In the genomic region with DNA sequence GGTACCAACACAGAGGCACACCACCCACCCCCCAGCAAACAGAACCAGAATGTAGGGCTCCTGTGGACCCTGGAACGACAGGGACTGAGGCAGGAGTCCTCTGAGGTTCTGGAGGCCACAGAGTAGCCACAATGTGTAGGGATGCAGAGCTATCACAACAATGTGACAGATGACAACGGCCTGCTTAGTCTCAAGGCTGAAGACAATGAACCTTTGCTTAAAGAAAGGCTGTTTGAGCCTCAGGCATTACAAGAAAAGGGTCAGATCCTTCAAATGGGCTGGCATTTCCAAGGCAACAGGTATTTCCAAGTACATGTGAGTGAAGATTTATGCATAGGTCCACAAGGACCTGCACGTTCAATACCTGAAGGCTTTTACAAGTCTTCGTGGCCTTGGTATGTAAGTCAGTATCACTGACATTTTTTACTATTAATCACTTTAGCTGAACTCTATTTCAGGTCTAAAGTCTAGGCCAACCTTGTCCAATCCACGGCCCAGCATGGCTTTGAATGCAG, we compare ENCODE assay signal across 24 cellular contexts.
DNase-seq lines count a peak whose midpoint lies in the region; ATAC-seq and TF ChIP-seq lines count a peak whose summit lies in the region.
"Had no signal": no experiment of that assay in that cellular context is flagged by ENCODE, and none has a peak within 500 bp of the region (broad histone marks: within the 10 kb centered on the region; RNA-seq: fewer than 3 reads in every experiment).

No MANE protein-coding gene starts in this region.

- H3K27ac Mint-ChIP-seq in progenitor cell of endocrine pancreas: peak overlapping the region; percentile 70
- H3K27ac Mint-ChIP-seq: B cell; stimulated activated effector memory CD8-positive, alpha-beta T cell treated with anti-CD3 and anti-CD28 coated beads, Interleukin-12 subunit alpha, Interleukin-12 subunit beta, amount 100 ng/mL, for 72 hours; T-helper 2 cell treated with Interferon-gamma antibody and Interleukin-4, amounts not matched to agents 5 μg/mL and 100 μg/mL, for 36 hours had no signal

- peaks cover 0 to 4% (median 0%) of the 10 kb centered on the region in 7 donors for H3K27me3 ChIP-seq in heart right ventricle
- no peaks in the 10 kb centered on the region for H3K27me3 ChIP-seq in lung (ENCODE audit: control insufficient read depth, insufficient read depth)
- no peaks in the 10 kb centered on the region for H3K27me3 ChIP-seq in uterus

- H3K4me1 ChIP-seq in heart right ventricle (peaks cover 0 to 56% (median 16%) of the 10 kb centered on the region in 9 donors), lung (ENCODE audit: control insufficient read depth in 2 of 2, insufficient read depth in 2 of 2, low read length in 2 of 2) (peaks cover 0 to 8% of the 10 kb centered on the region in 2 donors), uterus (no peaks in the 10 kb centered on the region)

- no peaks in the 10 kb centered on the region for H3K27me3 Mint-ChIP-seq in progenitor cell of endocrine pancreas
- H3K27me3 Mint-ChIP-seq: B cell had no signal

- peaks cover 12% of the 10 kb centered on the region for H3K4me1 Mint-ChIP-seq in progenitor cell of endocrine pancreas (ENCODE audit: low read depth)
- H3K4me1 Mint-ChIP-seq: stimulated activated effector memory CD8-positive, alpha-beta T cell treated with anti-CD3 and anti-CD28 coated beads, Interleukin-12 subunit alpha, Interleukin-12 subunit beta, amount 100 ng/mL, for 72 hours had no signal

- H3K4me3 Mint-ChIP-seq in progenitor cell of endocrine pancreas (ENCODE audit: low read depth): no peak overlapping the region
- H3K4me3 Mint-ChIP-seq: B cell; stimulated activated effector memory CD8-positive, alpha-beta T cell treated with anti-CD3 and anti-CD28 coated beads, Interleukin-12 subunit alpha, Interleukin-12 subunit beta, amount 100 ng/mL, for 72 hours; T-helper 2 cell treated with Interferon-gamma antibody and Interleukin-4, amounts not matched to agents 5 μg/mL and 100 μg/mL, for 36 hours had no signal

- no peak for DNase-seq in heart right ventricle
- no peak for DNase-seq in left ventricle myocardium superior
- DNase-seq in lung (ENCODE audit: low spot score): no peak
- no peak for DNase-seq in progenitor cell of endocrine pancreas (ENCODE audit: low spot score, unreplicated experiment)
- no peak for DNase-seq in uterus
- no peak for DNase-seq in NCI-H748 treated with DMSO at 0.1 percent for 48 hours (lab: John Stamatoyannopoulos, UW)
- DNase-seq: 8988T; activated CD4-positive, alpha-beta T cell treated with anti-CD3 and anti-CD28 coated beads, Interleukin-2, amount 50 U/mL, for 48 hours; activated gamma-delta T cell treated with Interleukin-2 at 50 U/mL for 16 hours; amniotic stem cell; DMS79; erythroblast; H7; Karpas-422; NCI-H1048; NCI-H2029; NCI-H345 had no signal

- intact Hi-C loops in heart right ventricle (cut with DNase I) (loop anchor here in 2 of 10 donors (5.0 to 10.0 kb wide), 3 partner anchors 34 to 66 kb away; a partner anchor contains a TSS), left ventricle myocardium superior (cut with micrococcal nuclease) (no loop called here), uterus (cut with DNase I; ENCODE audit: low total_unique reads) (no loop called here)

- H3K36me3 ChIP-seq in heart right ventricle (no peaks in the 10 kb centered on the region), lung (ENCODE audit: control insufficient read depth in 2 of 2, insufficient read depth in 2 of 2, low read length in 2 of 2) (peaks cover 0 to 2% of the 10 kb centered on the region in 2 donors), uterus (no peaks in the 10 kb centered on the region)

- TF ChIP-seq CTCF in heart right ventricle (IDR thresholded peaks at IDR 0.05): no peak
- TF ChIP-seq CTCF in lung (IDR thresholded peaks at IDR 0.05; ENCODE audit: control extremely low read depth, extremely low read depth): no peak
- TF ChIP-seq CTCF in progenitor cell of endocrine pancreas (IDR thresholded peaks at IDR 0.05; ENCODE audit: unreplicated experiment): no peak
- no peak for TF ChIP-seq CTCF in uterus (IDR thresholded peaks at IDR 0.05)

- peak in 1 of 2 donors; percentile 1 for TF ChIP-seq POLR2A in uterus (IDR thresholded peaks at IDR 0.05)

- no peaks in the 10 kb centered on the region for H3K36me3 Mint-ChIP-seq in progenitor cell of endocrine pancreas (ENCODE audit: insufficient read depth)
- H3K36me3 Mint-ChIP-seq: stimulated activated effector memory CD8-positive, alpha-beta T cell treated with anti-CD3 and anti-CD28 coated beads, Interleukin-12 subunit alpha, Interleukin-12 subunit beta, amount 100 ng/mL, for 72 hours had no signal

- no peaks in the 10 kb centered on the region for H3K9me3 Mint-ChIP-seq in progenitor cell of endocrine pancreas (ENCODE audit: low read depth)
- H3K9me3 Mint-ChIP-seq: stimulated activated effector memory CD8-positive, alpha-beta T cell treated with anti-CD3 and anti-CD28 coated beads, Interleukin-12 subunit alpha, Interleukin-12 subunit beta, amount 100 ng/mL, for 72 hours; T-helper 2 cell treated with Interferon-gamma antibody and Interleukin-4, amounts not matched to agents 5 μg/mL and 100 μg/mL, for 36 hours had no signal

- peak in 1 of 8 donors; percentile 6 for ATAC-seq in heart right ventricle
- ATAC-seq in left ventricle myocardium superior: no peak
- ATAC-seq in lung (ENCODE audit: insufficient read depth, low FRiP score): no peak
- no peak for ATAC-seq in GM18867 (IDR thresholded peaks at IDR 0.05; ENCODE audit: unreplicated experiment)
- no peak for ATAC-seq in HG03457 (IDR thresholded peaks at IDR 0.05; ENCODE audit: unreplicated experiment)
- ATAC-seq: Panc1; stimulated activated effector memory CD8-positive, alpha-beta T cell treated with anti-CD3 and anti-CD28 coated beads, Interleukin-12 subunit alpha, Interleukin-12 subunit beta, amount 100 ng/mL, for 72 hours had no signal

- WGBS in heart right ventricle, 2 donors: 70% methylated on average over 5 of the region's 5 CpGs
- 84% methylated on average over 5 of the region's 5 CpGs for WGBS in lung, 2 donors

- H3K9me3 ChIP-seq in heart right ventricle (no peaks in the 10 kb centered on the region), lung (ENCODE audit: control insufficient read depth in 2 of 2, insufficient read depth in 1 of 2, low read length in 1 of 2) (no peaks in the 10 kb centered on the region), uterus (no peaks in the 10 kb centered on the region)

- no peak overlapping the region for H3K4me3 ChIP-seq in heart right ventricle
- no peak overlapping the region for H3K4me3 ChIP-seq in lung
- no peak overlapping the region for H3K4me3 ChIP-seq in uterus
- H3K4me3 ChIP-seq: SK-N-MC had no signal

- H3K27ac ChIP-seq in heart right ventricle (peak overlapping the region; percentile 55 to 89 (median 74)), lung (ENCODE audit: low read depth in 1 of 2, low read length in 1 of 2) (peak overlapping the region; percentile 66 to 87), uterus (peak overlapping the region; percentile 36 to 52)
- H3K27ac ChIP-seq: SK-N-MC had no signal
